Comparison of ENCODE assay signal across 10 cellular contexts in genomic region chr1:41742219-41742618, GRCh38.
DNase-seq lines count a peak whose midpoint lies in the region; ATAC-seq and TF ChIP-seq lines count a peak whose summit lies in the region.
"Had no signal": no experiment of that assay in that cellular context is flagged by ENCODE, and none has a peak within 500 bp of the region (broad histone marks: within the 10 kb centered on the region; RNA-seq: fewer than 3 reads in every experiment).

No MANE protein-coding gene starts in this region.

- CTCF ChIA-PET in activated CD8-positive, alpha-beta T cell treated with anti-CD3 and anti-CD28 coated beads for 36 hours (lab: Charles Lee), result interaction anchor here (1.3 kb wide), 1 partner anchor 15 kb away, joined by 3 read pairs; no protein-coding TSS in a partner anchor
- CTCF ChIA-PET in activated CD8-positive, alpha-beta T cell treated with anti-CD3 and anti-CD28 coated beads, Interleukin-2, amount 10 ng/mL, durations not matched to agents 7 days and 5 days (lab: Charles Lee), result interaction anchor here (1.5 to 3.1 kb wide), 2 partner anchors 12 to 15 kb away, joined by 3 to 8 read pairs; no protein-coding TSS in a partner anchor

- H3K27ac ChIP-seq in smooth muscle cell (ENCODE audit: low read depth), result peak overlapping the region; percentile 89

- no peaks in the 10 kb centered on the region for H3K36me3 Mint-ChIP-seq in activated CD8-positive, alpha-beta T cell treated with anti-CD3 and anti-CD28 coated beads for 36 hours (ENCODE audit: low read depth)
- H3K36me3 Mint-ChIP-seq in activated CD8-positive, alpha-beta T cell treated with anti-CD3 and anti-CD28 coated beads, Interleukin-2, amount 10 ng/mL, durations not matched to agents 7 days and 5 days (ENCODE audit: low read depth), result no peaks in the 10 kb centered on the region
- no peaks in the 10 kb centered on the region for H3K36me3 Mint-ChIP-seq in dendritic cell treated with granulocyte-macrophage colony-stimulating factor and Interleukin-4, amounts not matched to agents 40 ng/mL and 50 ng/mL, for 4 days (ENCODE audit: low read depth)

- H3K27me3 Mint-ChIP-seq in activated CD8-positive, alpha-beta T cell treated with anti-CD3 and anti-CD28 coated beads for 36 hours, result no peaks in the 10 kb centered on the region
- H3K27me3 Mint-ChIP-seq in activated CD8-positive, alpha-beta T cell treated with anti-CD3 and anti-CD28 coated beads, Interleukin-2, amount 10 ng/mL, durations not matched to agents 7 days and 5 days (ENCODE audit: low read depth), result no peaks in the 10 kb centered on the region
- no peaks in the 10 kb centered on the region for H3K27me3 Mint-ChIP-seq in dendritic cell treated with granulocyte-macrophage colony-stimulating factor and Interleukin-4, amounts not matched to agents 40 ng/mL and 50 ng/mL, for 4 days
- H3K27me3 Mint-ChIP-seq: naive thymus-derived CD4-positive, alpha-beta T cell had no signal

- H3K4me1 ChIP-seq in smooth muscle cell (ENCODE audit: low read depth), result no peaks in the 10 kb centered on the region

- intact Hi-C loops in activated CD8-positive, alpha-beta T cell treated with anti-CD3 and anti-CD28 coated beads for 36 hours (cut with micrococcal nuclease), result loop anchor here (10.0 kb wide), 1 partner anchor 167 kb away; no protein-coding TSS in a partner anchor
- intact Hi-C loops in dendritic cell treated with granulocyte-macrophage colony-stimulating factor and Interleukin-4, amounts not matched to agents 40 ng/mL and 50 ng/mL, for 4 days (cut with micrococcal nuclease), result no loop called here
- intact Hi-C loops in left ventricle myocardium superior (cut with micrococcal nuclease), result no loop called here

- no peaks in the 10 kb centered on the region for H3K36me3 ChIP-seq in smooth muscle cell (ENCODE audit: low read depth)

- no peak overlapping the region for H2AFZ ChIP-seq in smooth muscle cell (ENCODE audit: low read depth)

- H3K27ac Mint-ChIP-seq in activated CD8-positive, alpha-beta T cell treated with anti-CD3 and anti-CD28 coated beads for 36 hours, result peak overlapping the region; percentile 95
- H3K27ac Mint-ChIP-seq in activated CD8-positive, alpha-beta T cell treated with anti-CD3 and anti-CD28 coated beads, Interleukin-2, amount 10 ng/mL, durations not matched to agents 7 days and 5 days, result no peak overlapping the region
- H3K27ac Mint-ChIP-seq in dendritic cell treated with granulocyte-macrophage colony-stimulating factor and Interleukin-4, amounts not matched to agents 40 ng/mL and 50 ng/mL, for 4 days, result peak overlapping the region; percentile 16

- peaks cover 91% of the 10 kb centered on the region for H3K4me1 Mint-ChIP-seq in activated CD8-positive, alpha-beta T cell treated with anti-CD3 and anti-CD28 coated beads for 36 hours (ENCODE audit: low read depth)
- peaks cover 47% of the 10 kb centered on the region for H3K4me1 Mint-ChIP-seq in activated CD8-positive, alpha-beta T cell treated with anti-CD3 and anti-CD28 coated beads, Interleukin-2, amount 10 ng/mL, durations not matched to agents 7 days and 5 days (ENCODE audit: low read depth)
- peaks cover 84% of the 10 kb centered on the region for H3K4me1 Mint-ChIP-seq in dendritic cell treated with granulocyte-macrophage colony-stimulating factor and Interleukin-4, amounts not matched to agents 40 ng/mL and 50 ng/mL, for 4 days (ENCODE audit: low read depth)

- TF ChIP-seq CTCF in activated CD8-positive, alpha-beta T cell treated with anti-CD3 and anti-CD28 coated beads for 36 hours (IDR thresholded peaks at IDR 0.05), result no peak
- TF ChIP-seq CTCF in smooth muscle cell (IDR thresholded peaks at IDR 0.05; ENCODE audit: borderline replicate concordance, insufficient read depth, poor library complexity, severe bottlenecking), result no peak

- H3K79me2 ChIP-seq in smooth muscle cell (ENCODE audit: low read depth), result no peaks in the 10 kb centered on the region

- peak overlapping the region; percentile 7 for H3K4me3 Mint-ChIP-seq in activated CD8-positive, alpha-beta T cell treated with anti-CD3 and anti-CD28 coated beads for 36 hours
- H3K4me3 Mint-ChIP-seq in activated CD8-positive, alpha-beta T cell treated with anti-CD3 and anti-CD28 coated beads, Interleukin-2, amount 10 ng/mL, durations not matched to agents 7 days and 5 days, result no peak overlapping the region
- no peak overlapping the region for H3K4me3 Mint-ChIP-seq in dendritic cell treated with granulocyte-macrophage colony-stimulating factor and Interleukin-4, amounts not matched to agents 40 ng/mL and 50 ng/mL, for 4 days

- no peak for ATAC-seq in activated CD8-positive, alpha-beta T cell treated with anti-CD3 and anti-CD28 coated beads for 36 hours
- no peak for ATAC-seq in activated CD8-positive, alpha-beta T cell treated with anti-CD3 and anti-CD28 coated beads, Interleukin-2, amount 10 ng/mL, durations not matched to agents 7 days and 5 days
- ATAC-seq in GM21515 (IDR thresholded peaks at IDR 0.05; ENCODE audit: unreplicated experiment) (no peak), left ventricle myocardium superior (no peak)
- ATAC-seq: naive thymus-derived CD4-positive, alpha-beta T cell had no signal

- 20% methylated on average over 5 of the region's 5 CpGs for WGBS in smooth muscle cell (ENCODE audit: low lambda C conversion rate)

- no peak overlapping the region for H3K4me3 ChIP-seq in smooth muscle cell

- H4K20me1 ChIP-seq in smooth muscle cell (ENCODE audit: low read depth), result no peaks in the 10 kb centered on the region

- POLR2A ChIA-PET in activated CD8-positive, alpha-beta T cell treated with anti-CD3 and anti-CD28 coated beads for 36 hours (lab: Charles Lee), result interaction anchor here (1.0 to 4.1 kb wide), 6 partner anchors 9 to 101 kb away, joined by 3 to 21 read pairs (median 4); no protein-coding TSS in a partner anchor
- POLR2A ChIA-PET in activated CD8-positive, alpha-beta T cell treated with anti-CD3 and anti-CD28 coated beads, Interleukin-2, amount 10 ng/mL, durations not matched to agents 7 days and 5 days (lab: Charles Lee), result interaction anchor here (1.1 kb wide), 1 partner anchor 58 kb away, joined by 3 read pairs; no protein-coding TSS in a partner anchor

- no peaks in the 10 kb centered on the region for H3K9me3 ChIP-seq in smooth muscle cell (replicated peaks; ENCODE audit: low read depth)

- H3K9ac ChIP-seq in smooth muscle cell (ENCODE audit: low read depth), result peak overlapping the region; percentile 50

- no peaks in the 10 kb centered on the region for H3K27me3 ChIP-seq in smooth muscle cell (ENCODE audit: low read depth)

- H3K4me2 ChIP-seq in smooth muscle cell, result peak overlapping the region; percentile 49

- no peaks in the 10 kb centered on the region for H3K9me3 Mint-ChIP-seq in activated CD8-positive, alpha-beta T cell treated with anti-CD3 and anti-CD28 coated beads for 36 hours
- no peaks in the 10 kb centered on the region for H3K9me3 Mint-ChIP-seq in activated CD8-positive, alpha-beta T cell treated with anti-CD3 and anti-CD28 coated beads, Interleukin-2, amount 10 ng/mL, durations not matched to agents 7 days and 5 days (ENCODE audit: insufficient read depth)
- no peaks in the 10 kb centered on the region for H3K9me3 Mint-ChIP-seq in dendritic cell treated with granulocyte-macrophage colony-stimulating factor and Interleukin-4, amounts not matched to agents 40 ng/mL and 50 ng/mL, for 4 days
- H3K9me3 Mint-ChIP-seq: naive thymus-derived CD4-positive, alpha-beta T cell had no signal

- no peak for DNase-seq in activated CD8-positive, alpha-beta T cell treated with anti-CD3 and anti-CD28 coated beads for 36 hours
- DNase-seq in activated CD8-positive, alpha-beta T cell treated with anti-CD3 and anti-CD28 coated beads, Interleukin-2, amount 10 ng/mL, durations not matched to agents 7 days and 5 days, result no peak
- peak; percentile 51 for DNase-seq in NCI-H748 treated with DMSO at 0.1 percent for 48 hours (lab: John Stamatoyannopoulos, UW)
- no peak for DNase-seq in smooth muscle cell (lab: John Stamatoyannopoulos, UW; ENCODE audit: unreplicated experiment)
- DNase-seq in left ventricle myocardium superior, result no peak
- DNase-seq in NK-92 (lab: John Stamatoyannopoulos, UW; ENCODE audit: unreplicated experiment), result no peak
- DNase-seq: COR-L47; naive thymus-derived CD4-positive, alpha-beta T cell had no signal

- peaks cover 15% of the 10 kb centered on the region for H3F3A ChIP-seq in smooth muscle cell (ENCODE audit: low read depth)
